In the genomic region with DNA sequence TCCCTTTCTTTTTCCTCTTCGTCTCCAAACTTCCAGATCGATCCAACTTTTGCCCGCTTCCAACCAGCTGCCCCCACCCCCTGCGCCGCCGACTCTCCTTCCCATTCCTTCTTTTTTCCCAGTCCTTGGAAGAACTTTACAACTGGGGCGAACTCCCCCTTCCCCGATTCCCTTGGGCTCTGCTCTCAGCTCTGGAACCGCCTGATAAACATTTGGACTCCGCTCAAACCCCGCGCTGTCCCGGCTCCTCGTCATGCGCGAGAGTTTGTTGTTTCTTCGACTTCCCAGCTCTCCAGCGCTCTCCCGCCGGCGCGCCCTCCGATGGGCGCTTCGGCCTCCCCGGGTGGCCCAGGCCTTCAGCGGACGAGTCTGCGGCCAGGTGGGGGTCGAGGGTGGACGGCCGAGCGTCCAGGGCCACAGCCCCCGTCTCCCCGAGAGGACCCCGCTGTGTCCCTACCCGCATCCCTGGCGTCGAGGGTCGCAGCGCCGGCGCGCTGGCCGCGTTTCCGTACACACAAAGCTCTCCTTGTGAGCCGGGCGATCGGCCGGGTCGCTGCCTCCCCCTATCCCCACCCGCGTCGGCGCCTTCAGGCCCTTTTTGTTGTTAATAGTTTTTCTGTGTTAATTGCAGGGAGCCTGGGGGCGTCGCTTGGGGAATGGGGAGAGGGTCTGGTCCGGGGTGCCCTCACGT, we compare ENCODE assay signal across 8 cellular contexts. TPM values are rescaled to one million over a fixed set of nuclear protein-coding genes. Genes with fewer than 3 reads are reported as not detected.
A peak's percentile ranks its signal among the peaks of the same experiment; 100 is the strongest.
DNase-seq lines count a peak whose midpoint lies in the region; ATAC-seq and TF ChIP-seq lines count a peak whose summit lies in the region.

No MANE protein-coding gene starts in this region.

- peaks cover 7% of the 10 kb centered on the region for H3K36me3 Mint-ChIP-seq in memory B cell

- H3K4me1 ChIP-seq in transverse colon = peaks cover 10 to 42% (median 24%) of the 10 kb centered on the region in 4 donors
- no peaks in the 10 kb centered on the region for H3K4me1 ChIP-seq in HAP-1

- peak overlapping the region; percentile 35 to 77 (median 66) for H3K4me3 ChIP-seq in dorsolateral prefrontal cortex
- H3K4me3 ChIP-seq in transverse colon = peak overlapping the region; percentile 80 to 98 (median 90)
- no peak overlapping the region for H3K4me3 ChIP-seq in HAP-1

- peak overlapping the region; percentile 91 for H3K4me3 Mint-ChIP-seq in memory B cell

- WGBS in transverse colon (ENCODE audit: low coverage in 1 of 2), 2 donors = 5 to 15% methylated on average over 11 to 54 of the region's 60 CpGs

- H3K27me3 Mint-ChIP-seq in memory B cell = peaks cover 8% of the 10 kb centered on the region

- H3K27ac Mint-ChIP-seq in memory B cell = peak overlapping the region; percentile 75

- intact Hi-C loops in dorsolateral prefrontal cortex (cut with DNase I) (no loop called here), transverse colon (cut with DNase I; ENCODE audit: low total_unique reads) (loop anchor here (2.0 kb wide), 1 partner anchor 16 kb away; no protein-coding TSS in a partner anchor)

- DNase-seq in ELF-1 (ENCODE audit: low read depth, low spot score) (peak; percentile 76), NCI-H226 (peak; percentile 28), dorsolateral prefrontal cortex (peak in 1 of 10 donors; percentile 34), memory B cell (ENCODE audit: low spot score in 2 of 2) (no peak), transverse colon (peak; percentile 58), NCI-H524 (lab: John Stamatoyannopoulos, UW) (no peak), HAP-1 (ENCODE audit: low spot score in 2 of 2) (no peak)

- no peaks in the 10 kb centered on the region for H3K9me3 ChIP-seq in transverse colon
- no peaks in the 10 kb centered on the region for H3K9me3 ChIP-seq in HAP-1

- H3K27me3 ChIP-seq in dorsolateral prefrontal cortex (peaks cover 0 to 16% (median 0%) of the 10 kb centered on the region in 45 donors), transverse colon (no peaks in the 10 kb centered on the region), HAP-1 (ENCODE audit: low read depth) (no peaks in the 10 kb centered on the region)

- H3K27ac ChIP-seq in dorsolateral prefrontal cortex (peak overlapping the region in 58 of 59 donors; percentile 4 to 90 (median 78)), transverse colon (peak overlapping the region; percentile 94 to 98 (median 96))

- peaks cover 0 to 10% (median 5%) of the 10 kb centered on the region in 4 donors for H3K36me3 ChIP-seq in transverse colon
- peaks cover 19% of the 10 kb centered on the region for H3K36me3 ChIP-seq in HAP-1 (replicated peaks)

- in situ Hi-C loops in transverse colon (cut with MboI; ENCODE audit: low pct_ligation_motif_present in 1 of 4, low pct_unique_long_range_greater_than_20kb in 1 of 4, low sequenced_read_pairs in 3 of 4) = loop anchor here in 1 of 4 donors (25.0 kb wide), 1 partner anchor 250 kb away; a partner anchor contains a TSS
- in situ Hi-C loops in HAP-1 (cut with MboI; ENCODE audit: low sequenced_read_pairs) = no loop called here

- TF ChIP-seq POLR2A in transverse colon (IDR thresholded peaks at IDR 0.05) = peak; percentile 45

- ATAC-seq in memory B cell (ENCODE audit: low read depth) (peak; percentile 42), GM18858 (IDR thresholded peaks at IDR 0.05; ENCODE audit: unreplicated experiment) (no peak)

- H3K9me3 Mint-ChIP-seq in memory B cell = no peaks in the 10 kb centered on the region

- peaks cover 9% of the 10 kb centered on the region for H3K4me1 Mint-ChIP-seq in memory B cell

- TF ChIP-seq EP300 in transverse colon (IDR thresholded peaks at IDR 0.05; ENCODE audit: low read depth) = no peak

- TF ChIP-seq CTCF in dorsolateral prefrontal cortex (IDR thresholded peaks at IDR 0.05 in 54 of 56, conservative IDR thresholded peaks at IDR 0.05 in 2 of 56; ENCODE audit: low read depth in 1 of 56, partially characterized antibody in 56 of 56) = peak in 3 of 56 donors; percentile 13 to 24 (median 14)
- TF ChIP-seq CTCF in transverse colon (IDR thresholded peaks at IDR 0.05) = no peak

RNA-seq across cellular contexts. Expression of a gene that starts 0.8 kb away (rescaled TPM):
- total RNA-seq in dorsolateral prefrontal cortex (10 to 100 TPM in 49 of 120 experiments, 1 to 10 TPM in 71; 2.9 to 29.5 (median 9.1) TPM), transverse colon (10 to 100 TPM; 59.5 to 91.6 (median 73.1) TPM)

RNA-seq across cellular contexts. Expression of a gene that starts 7.5 kb away (rescaled TPM):
- 10 to 100 TPM; 37.4 to 83.2 (median 56.3) TPM for total RNA-seq in dorsolateral prefrontal cortex
- total RNA-seq in transverse colon = 10 to 100 TPM in 2 of 4 donors, 1 to 10 TPM in 1, not detected in 1; 7.5 to 44.3 (median 23.8) TPM

RNA-seq across cellular contexts. Expression of a gene that starts 22.0 kb away (rescaled TPM):
- total RNA-seq in dorsolateral prefrontal cortex (10 to 100 TPM in 4 of 120 experiments, 1 to 10 TPM in 115, under 1 TPM in 1; 1.00 to 12.6 (median 3.5) TPM), transverse colon (10 to 100 TPM in 3 of 4 donors, under 1 TPM in 1; 1.00 to 67.0 (median 33.6) TPM)

RNA-seq across cellular contexts. Expression of a gene that starts 34.3 kb away (rescaled TPM):
- total RNA-seq in dorsolateral prefrontal cortex (10 to 100 TPM; 15.6 to 75.0 (median 31.2) TPM), transverse colon (100 to 1,000 TPM in 3 of 4 donors, 10 to 100 TPM in 1; 88.8 to 232 (median 180) TPM)

RNA-seq across cellular contexts. Expression of a gene that starts 45.8 kb away (rescaled TPM):
- total RNA-seq in dorsolateral prefrontal cortex = 1 to 10 TPM in 103 of 120 experiments, under 1 TPM in 17; 0.51 to 5.3 (median 1.6) TPM
- total RNA-seq in transverse colon = 1 to 10 TPM in 2 of 4 donors, under 1 TPM in 1, not detected in 1; 0.27 to 5.2 (median 2.1) TPM

Comparison
In these comparisons a context has a peak if more than half of its experiments do, and no peak if none do; other contexts are left out.
1. DNase-seq: peak in ELF-1 (single experiment), NCI-H226 (single experiment) and transverse colon (single experiment); none in memory B cell (0 of 2), NCI-H524 (0 of 2) and HAP-1 (0 of 2).